ENCODE assay signal across 8 cellular contexts in genomic region chr1:975896-976683, GRCh38. TPM values are rescaled to one million over a fixed set of nuclear protein-coding genes. Genes with fewer than 3 reads are reported as not detected.
DNase-seq lines count a peak whose midpoint lies in the region; TF ChIP-seq lines count a peak whose summit lies in the region.

No MANE protein-coding gene starts in this region.

- peak overlapping the region; percentile 44; the same call in 1 of the 2 replicates for H3K4me2 ChIP-seq in DOHH2 (ENCODE audit: low read length)

- H3K4me1 ChIP-seq in DOHH2 (ENCODE audit: control insufficient read depth, low read length) (peaks cover 3% of the 10 kb centered on the region; the same call in 1 of the 2 replicates), prostate gland (replicated peaks) (peaks cover 2% of the 10 kb centered on the region)

- peak; percentile 19 for TF ChIP-seq POLR2A in prostate gland (IDR thresholded peaks at IDR 0.05)

- no peaks in the 10 kb centered on the region for H4K20me1 ChIP-seq in DOHH2 (ENCODE audit: control insufficient read depth, insufficient read depth, low read depth, low read length)

- no peaks in the 10 kb centered on the region for H3K36me3 ChIP-seq in DOHH2 (ENCODE audit: control insufficient read depth, low read length)
- no peaks in the 10 kb centered on the region for H3K36me3 ChIP-seq in prostate gland

- no peaks in the 10 kb centered on the region for H3K79me2 ChIP-seq in DOHH2 (ENCODE audit: control insufficient read depth, low read length)

- H3K9me3 ChIP-seq in DOHH2 (ENCODE audit: control insufficient read depth, insufficient read depth, low read length) = no peaks in the 10 kb centered on the region
- H3K9me3 ChIP-seq in prostate gland = no peaks in the 10 kb centered on the region

- no peak overlapping the region for H3K4me3 ChIP-seq in DOHH2 (ENCODE audit: low read length)
- H3K4me3 ChIP-seq in HFF-Myc (replicated peaks; ENCODE audit: low read depth, low read length) = no peak overlapping the region
- H3K4me3 ChIP-seq in fibroblast of mammary gland (ENCODE audit: control insufficient read depth, low read depth, low read length) = no peak overlapping the region
- peak overlapping the region; percentile 36 to 40 for H3K4me3 ChIP-seq in prostate gland

- H3K9me2 ChIP-seq in DOHH2 (replicated peaks; ENCODE audit: control insufficient read depth, low read length) = no peaks in the 10 kb centered on the region

- H3K27me3 ChIP-seq in DOHH2 (ENCODE audit: control insufficient read depth, low read length) (no peaks in the 10 kb centered on the region), prostate gland (replicated peaks; ENCODE audit: insufficient read depth) (no peaks in the 10 kb centered on the region)

- intact Hi-C loops in prostate gland (cut with DNase I) = loop anchor here (2.0 kb wide), 1 partner anchor 71 kb away; no protein-coding TSS in a partner anchor

- no peaks in the 10 kb centered on the region for H3F3A ChIP-seq in DOHH2 (ENCODE audit: control insufficient read depth, insufficient read depth)

- WGBS in prostate gland = 4% methylated on average over 40 of the region's 40 CpGs

- H3K27ac ChIP-seq in DOHH2 (ENCODE audit: low read depth, low read length) (no peak overlapping the region), prostate gland (peak overlapping the region; percentile 82 to 85)

- DNase-seq in HFF-Myc (ENCODE audit: extremely low read depth, low read depth) (no peak), NOMO-1 treated with DMSO at 0.1 percent for 48 hours (lab: John Stamatoyannopoulos, UW; ENCODE audit: unreplicated experiment) (peak; percentile 40), activated T-cell treated with anti-CD3 and anti-CD28 coated beads for 48 hours (ENCODE audit: low read depth) (peak; percentile 65), fibroblast of mammary gland (ENCODE audit: low read depth) (peak; percentile 38), prostate gland (ENCODE audit: low spot score) (peak; percentile 79), KG1 (lab: John Stamatoyannopoulos, UW) (no peak), amniotic stem cell (lab: John Stamatoyannopoulos, UW) (no peak)

- TF ChIP-seq CTCF in DOHH2 (IDR thresholded peaks at IDR 0.05; ENCODE audit: low read depth, low read length, poor library complexity, severe bottlenecking) (peak; percentile 58), HFF-Myc (IDR thresholded peaks at IDR 0.05; ENCODE audit: low read depth, low read length, missing control alignments) (peak; percentile 55), fibroblast of mammary gland (conservative IDR thresholded peaks at IDR 0.05; ENCODE audit: control insufficient read depth, insufficient read depth, low read depth, low read length) (peak; percentile 40), prostate gland (IDR thresholded peaks at IDR 0.05) (peak; percentile 43 to 95 (median 75))

RNA-seq across cellular contexts. Expression of gene PERM1, which starts 5.8 kb away (rescaled TPM):
- 1 to 10 TPM in 1 of 2 donors, under 1 TPM in 1; 0.80 to 3.9 TPM for total RNA-seq in prostate gland

RNA-seq across cellular contexts. Expression of gene PLEKHN1, which starts 9.8 kb away (rescaled TPM):
- 1 to 10 TPM; 1.4 to 6.4 TPM for total RNA-seq in prostate gland

RNA-seq across cellular contexts. Expression of gene KLHL17, which starts 15.7 kb away (rescaled TPM):
- total RNA-seq in prostate gland = 10 to 100 TPM; 10.9 to 24.5 TPM

RNA-seq across cellular contexts. Expression of gene NOC2L, which starts 17.0 kb away (rescaled TPM):
- 10 to 100 TPM; 43.2 to 65.5 TPM for total RNA-seq in prostate gland

RNA-seq across cellular contexts. Expression of gene HES4, which starts 23.8 kb away (rescaled TPM):
- 10 to 100 TPM; 45.8 to 82.6 TPM for total RNA-seq in prostate gland

Comparison
In these comparisons a context has a peak if more than half of its experiments do, and no peak if none do; other contexts are left out.
1. H3K4me3 ChIP-seq: peak in prostate gland (2 of 2); none in DOHH2 (single experiment), HFF-Myc (single experiment) and fibroblast of mammary gland (single experiment).
2. DNase-seq: peak in NOMO-1 treated with DMSO at 0.1 percent for 48 hours (single experiment), activated T-cell treated with anti-CD3 and anti-CD28 coated beads for 48 hours (single experiment), fibroblast of mammary gland (single experiment) and prostate gland (single experiment); none in HFF-Myc (single experiment), KG1 (single experiment) and amniotic stem cell (single experiment).
3. Peak in every context shown above with its lines, with median percentiles within 50 percentile points of each other: CTCF ChIP-seq.